12 cellular contexts compared by ENCODE assay signal in genomic region chr5:119360905-119361605, GRCh38. TPM values are rescaled to one million over a fixed set of nuclear protein-coding genes. Genes with fewer than 3 reads are reported as not detected.
DNase-seq lines count a peak whose midpoint lies in the region; ATAC-seq, FAIRE-seq and TF ChIP-seq lines count a peak whose summit lies in the region.
"Had no signal": no experiment of that assay in that cellular context is flagged by ENCODE, and none has a peak within 500 bp of the region (broad histone marks: within the 10 kb centered on the region; RNA-seq: fewer than 3 reads in every experiment).

No MANE protein-coding gene starts in this region.

- H3K27me3 Mint-ChIP-seq in astrocyte (ENCODE audit: low read depth, unreplicated experiment): no peaks in the 10 kb centered on the region

- H3K4me3 ChIP-seq in AG10803 (ENCODE audit: low read length) (no peak overlapping the region), HEK293 (ENCODE audit: low read depth, low read length) (no peak overlapping the region), astrocyte (ENCODE audit: insufficient read depth, low read depth, low read length) (no peak overlapping the region), mesenchymal stem cell (ENCODE audit: insufficient read depth in 1 of 2, low read depth in 1 of 2, low read length in 2 of 2) (no peak overlapping the region)
- H3K4me3 ChIP-seq: colonic mucosa had no signal

- no peak overlapping the region for H2BK120ac ChIP-seq in mesenchymal stem cell (ENCODE audit: low read depth, low read length)

- H2AK5ac ChIP-seq in mesenchymal stem cell (ENCODE audit: low read length, severe bottlenecking): no peak overlapping the region

- H2BK12ac ChIP-seq in mesenchymal stem cell (ENCODE audit: low read length in 2 of 2): no peak overlapping the region

- H3K4me1 ChIP-seq in HEK293 (ENCODE audit: control insufficient read depth, insufficient read depth, low read length) (peaks cover 33% of the 10 kb centered on the region), astrocyte (ENCODE audit: insufficient read depth, low read length) (peaks cover 18% of the 10 kb centered on the region), mesenchymal stem cell (ENCODE audit: control insufficient read depth, insufficient read depth, low read depth, low read length) (peaks cover 10% of the 10 kb centered on the region)
- H3K4me1 ChIP-seq: colonic mucosa had no signal

- DNase-seq in AG10803 (ENCODE audit: low read depth): peak; percentile 71
- DNase-seq in astrocyte (ENCODE audit: low read depth): peak; percentile 78
- peak; percentile 59 for DNase-seq in mesenchymal stem cell
- no peak for DNase-seq in amniotic stem cell (lab: John Stamatoyannopoulos, UW)
- DNase-seq in LoVo (ENCODE audit: low spot score): no peak
- DNase-seq: activated CD4-positive, CD25-positive, alpha-beta regulatory T cell; colonic mucosa; DMS53; kidney had no signal

- POLR2A ChIA-PET in HEK293 (lab: Yijun Ruan, JAX): interaction anchor here (1.0 kb wide), 1 partner anchor 93 kb away, joined by 3 read pairs; no protein-coding TSS in a partner anchor

- CTCF ChIA-PET in HEK293 (lab: Yijun Ruan, JAX): interaction anchor here (0.8 to 2.5 kb wide), 4 partner anchors 25 to 201 kb away, joined by 3 to 10 read pairs (median 3); no protein-coding TSS in a partner anchor

- no peak overlapping the region for H2BK15ac ChIP-seq in mesenchymal stem cell (ENCODE audit: low read depth, poor library complexity, severe bottlenecking)

- H3K9me3 Mint-ChIP-seq in astrocyte (ENCODE audit: unreplicated experiment): no peaks in the 10 kb centered on the region

- H3K18ac ChIP-seq in mesenchymal stem cell (ENCODE audit: low read depth in 1 of 2, low read length in 2 of 2): peak overlapping the region in 1 of 2 experiments; percentile 64

- H3K9ac ChIP-seq in astrocyte (ENCODE audit: low read length): no peak overlapping the region
- peak overlapping the region; percentile 2 for H3K9ac ChIP-seq in mesenchymal stem cell (ENCODE audit: low read length)

- H3K36me3 Mint-ChIP-seq in astrocyte (ENCODE audit: low read depth, unreplicated experiment): peaks cover 4% of the 10 kb centered on the region

- H3K4me1 Mint-ChIP-seq in astrocyte (ENCODE audit: low read depth, unreplicated experiment): peaks cover 61% of the 10 kb centered on the region

- ATAC-seq in GM21825 (IDR thresholded peaks at IDR 0.05; ENCODE audit: unreplicated experiment) (no peak), HG02840 (IDR thresholded peaks at IDR 0.05; ENCODE audit: low FRiP score, unreplicated experiment) (no peak)

- H2BK5ac ChIP-seq in mesenchymal stem cell (ENCODE audit: low read depth, low read length, poor library complexity, severe bottlenecking): no peak overlapping the region

- H4K91ac ChIP-seq in mesenchymal stem cell (ENCODE audit: low read length): no peak overlapping the region

- H3K27ac ChIP-seq in HEK293 (ENCODE audit: extremely low read depth, low read depth, low read length) (no peak overlapping the region), astrocyte (ENCODE audit: low read depth, low read length) (no peak overlapping the region), mesenchymal stem cell (ENCODE audit: low read length, poor library complexity, severe bottlenecking) (peak overlapping the region; percentile 33)
- H3K27ac ChIP-seq: colonic mucosa had no signal

- FAIRE-seq in astrocyte (lab: Jason Lieb, UNC): no peak
- FAIRE-seq: kidney had no signal

- TF ChIP-seq CTCF in AG10803 (conservative IDR thresholded peaks at IDR 0.05; ENCODE audit: low read length) (no peak), HEK293 (tag by site-specific recombination; IDR thresholded peaks at IDR 0.05) (no peak), astrocyte (IDR thresholded peaks at IDR 0.05; ENCODE audit: insufficient read depth, low read depth, low read length) (no peak)

- H3K9me3 ChIP-seq in HEK293 (ENCODE audit: control insufficient read depth, insufficient read depth, low read depth, low read length): no peaks in the 10 kb centered on the region
- no peaks in the 10 kb centered on the region for H3K9me3 ChIP-seq in astrocyte (ENCODE audit: insufficient read depth, low read depth, low read length)
- no peaks in the 10 kb centered on the region for H3K9me3 ChIP-seq in mesenchymal stem cell (ENCODE audit: control insufficient read depth, low read length)
- H3K9me3 ChIP-seq: colonic mucosa had no signal

- H3K4me3 Mint-ChIP-seq in astrocyte (ENCODE audit: unreplicated experiment): peak overlapping the region; percentile 45

- no peaks in the 10 kb centered on the region for H3K36me3 ChIP-seq in HEK293 (ENCODE audit: control insufficient read depth in 2 of 2, insufficient read depth in 1 of 2, low read length in 2 of 2)
- no peaks in the 10 kb centered on the region for H3K36me3 ChIP-seq in astrocyte (ENCODE audit: insufficient read depth, low read length)
- H3K36me3 ChIP-seq in mesenchymal stem cell (ENCODE audit: control insufficient read depth in 1 of 2, insufficient read depth in 2 of 2, low read depth in 1 of 2, low read length in 2 of 2): peaks cover 0 to 5% of the 10 kb centered on the region in 2 experiments
- H3K36me3 ChIP-seq: colonic mucosa had no signal

- peaks cover 33% of the 10 kb centered on the region for H3K79me2 ChIP-seq in astrocyte (ENCODE audit: insufficient read depth, low read length)

- no peak overlapping the region for H4K8ac ChIP-seq in mesenchymal stem cell (ENCODE audit: low read length)

- peaks cover 12% of the 10 kb centered on the region for H3K79me1 ChIP-seq in mesenchymal stem cell (replicated peaks; ENCODE audit: low read length, poor library complexity, severe bottlenecking)

- no peaks in the 10 kb centered on the region for H3K27me3 ChIP-seq in astrocyte (ENCODE audit: insufficient read depth, low read length)
- no peaks in the 10 kb centered on the region for H3K27me3 ChIP-seq in mesenchymal stem cell (ENCODE audit: control insufficient read depth in 1 of 2, insufficient read depth in 1 of 2, low read length in 2 of 2)
- H3K27me3 ChIP-seq: colonic mucosa had no signal

- 96% methylated on average over 6 of the region's 6 CpGs for WGBS in mesenchymal stem cell

- H3K23ac ChIP-seq in mesenchymal stem cell (ENCODE audit: low read length in 2 of 2): no peak overlapping the region

- H3K4me2 ChIP-seq in astrocyte (ENCODE audit: low read length) (peak overlapping the region; percentile 34), mesenchymal stem cell (ENCODE audit: low read length, poor library complexity, severe bottlenecking) (no peak overlapping the region)

- no peak overlapping the region for H3K14ac ChIP-seq in mesenchymal stem cell (ENCODE audit: low read length in 2 of 2)

- peaks cover 20% of the 10 kb centered on the region for H4K20me1 ChIP-seq in astrocyte (ENCODE audit: insufficient read depth, low read length)

- H2AFZ ChIP-seq in astrocyte (ENCODE audit: low read depth, low read length) (no peak overlapping the region), mesenchymal stem cell (ENCODE audit: low read depth, low read length) (no peak overlapping the region)

- no peak overlapping the region for H3K4ac ChIP-seq in mesenchymal stem cell (ENCODE audit: low read depth in 1 of 2, low read length in 2 of 2)

- peak overlapping the region; percentile 55 for H3K27ac Mint-ChIP-seq in astrocyte (ENCODE audit: unreplicated experiment)

TF ChIP-seq in HEK293, 187 proteins besides CTCF, POLR2A, EP300 and RAD21:
- TF ChIP-seq ZNF596 (tag by site-specific recombination; IDR thresholded peaks at IDR 0.05) (no peak), ZFHX2 (tag by site-specific recombination; conservative IDR thresholded peaks at IDR 0.05) (peak; percentile 60), ZNF571 (tag by site-specific recombination; IDR thresholded peaks at IDR 0.05) (no peak), EGR2 (tag by site-specific recombination; IDR thresholded peaks at IDR 0.05; ENCODE audit: low read depth) (peak; percentile 43; the same call in 1 of the 2 replicates), ZSCAN23 (tag by site-specific recombination; IDR thresholded peaks at IDR 0.05) (no peak), PRDM4 (tag by site-specific recombination; IDR thresholded peaks at IDR 0.05) (no peak)

RNA-seq across cellular contexts. Expression of gene TNFAIP8, which starts 5.2 kb away (rescaled TPM):
- 25.9 and 33.1 TPM in 2 replicates for total RNA-seq in astrocyte
- polyA plus RNA-seq in mesenchymal stem cell (2013, experiment 1 of 2): 14.4 TPM
- polyA plus RNA-seq in mesenchymal stem cell (2013, experiment 2 of 2): 15.0 TPM

Comparison
In these comparisons a context has a peak if more than half of its experiments do, and no peak if none do; other contexts are left out.
1. DNase-seq: peak in AG10803 (single experiment), astrocyte (single experiment) and mesenchymal stem cell (single experiment); none in amniotic stem cell (single experiment) and LoVo (single experiment).